In genomic region chr20:56511926-56512325, GRCh38 we compare ENCODE assay signal across 29 cellular contexts. TPM values are rescaled to one million over a fixed set of nuclear protein-coding genes. Genes with fewer than 3 reads are reported as not detected.
"Had no signal": no experiment of that assay in that cellular context is flagged by ENCODE, and none has a peak within 500 bp of the region (broad histone marks: within the 10 kb centered on the region; RNA-seq: fewer than 3 reads in every experiment).

No MANE protein-coding gene starts in this region.

- DNase-seq: colonic mucosa; cortex of kidney; effector CD8-positive, alpha-beta T cell; effector memory CD8-positive, alpha-beta T cell; endodermal cell; erythroblast; esophagus squamous epithelium; foreskin fibroblast; foreskin melanocyte; gastrocnemius medialis; heart right ventricle; hippocampal formation; left cardiac atrium; left lung; left ventricle myocardium superior; lower lobe of right lung; mesenchymal stem cell; mucosa of descending colon; naive B cell; naive thymus-derived CD8-positive, alpha-beta T cell had no signal

- H3K4me3 Mint-ChIP-seq: dendritic cell treated with granulocyte-macrophage colony-stimulating factor and Interleukin-4, amounts not matched to agents 40 ng/mL and 50 ng/mL, for 4 days; effector memory CD8-positive, alpha-beta T cell; endodermal cell; mesothelial cell of epicardium; naive B cell; naive thymus-derived CD8-positive, alpha-beta T cell had no signal

- H3K9me3 ChIP-seq: colonic mucosa, esophagus squamous epithelium, gastrocnemius medialis, heart right ventricle, left lung, lower lobe of right lung, mucosa of descending colon had no signal

- H3K9me3 Mint-ChIP-seq: dendritic cell treated with granulocyte-macrophage colony-stimulating factor and Interleukin-4, amounts not matched to agents 40 ng/mL and 50 ng/mL, for 4 days; effector memory CD8-positive, alpha-beta T cell; endodermal cell; mesothelial cell of epicardium; naive B cell; naive thymus-derived CD8-positive, alpha-beta T cell had no signal

- H3K4me1 Mint-ChIP-seq: endodermal cell had no signal

- H3K4me3 ChIP-seq: colonic mucosa, esophagus squamous epithelium, gastrocnemius medialis, heart right ventricle, left lung, lower lobe of right lung, mucosa of descending colon had no signal

- H3K4me1 ChIP-seq: colonic mucosa, esophagus squamous epithelium, gastrocnemius medialis, left lung, lower lobe of right lung had no signal

- H3K27ac Mint-ChIP-seq: dendritic cell treated with granulocyte-macrophage colony-stimulating factor and Interleukin-4, amounts not matched to agents 40 ng/mL and 50 ng/mL, for 4 days; effector memory CD8-positive, alpha-beta T cell; endodermal cell; mesothelial cell of epicardium had no signal

- H3K27ac ChIP-seq: colonic mucosa, epithelial cell of prostate, esophagus squamous epithelium, gastrocnemius medialis, heart right ventricle, left lung, lower lobe of right lung had no signal

- ATAC-seq: effector memory CD8-positive, alpha-beta T cell; esophagus mucosa; gastrocnemius medialis; left cardiac atrium; left lung; left ventricle myocardium superior; lower lobe of right lung; mucosa of descending colon; naive thymus-derived CD8-positive, alpha-beta T cell had no signal

- H3K36me3 Mint-ChIP-seq: mesothelial cell of epicardium had no signal

- H3K27me3 ChIP-seq: colonic mucosa, esophagus squamous epithelium, gastrocnemius medialis, heart right ventricle, left lung had no signal

- H3K27me3 Mint-ChIP-seq: dendritic cell treated with granulocyte-macrophage colony-stimulating factor and Interleukin-4, amounts not matched to agents 40 ng/mL and 50 ng/mL, for 4 days; effector memory CD8-positive, alpha-beta T cell; naive B cell; naive thymus-derived CD8-positive, alpha-beta T cell had no signal

RNA-seq across cellular contexts. Expression of gene FAM209A, which starts 12.6 kb away (rescaled TPM):
- total RNA-seq: endodermal cell, esophagus mucosa, esophagus squamous epithelium, gastrocnemius medialis, glomerular endothelial cell, heart right ventricle, kidney epithelial cell, left cardiac atrium, left ventricle myocardium superior, lung microvascular endothelial cell, myocyte had no signal

RNA-seq across cellular contexts. Expression of gene FAM209B, which starts 21.1 kb away (rescaled TPM):
- total RNA-seq: dermis microvascular lymphatic vessel endothelial cell, esophagus squamous epithelium, gastrocnemius medialis, glomerular endothelial cell, kidney epithelial cell, left cardiac atrium, left ventricle myocardium superior, lung microvascular endothelial cell, mesothelial cell of epicardium, mucosa of descending colon, myocyte had no signal
